In genomic region chr5:159725475-159725874, GRCh38 we compare ENCODE assay signal across 1 cellular context.
TF ChIP-seq lines count a peak whose summit lies in the region.

No MANE protein-coding gene starts in this region.

TF ChIP-seq in HepG2, 621 proteins besides CTCF, POLR2A, EP300 and RAD21 (continued from another document):
- no peak for TF ChIP-seq RERE (CRISPR knock-in tag; IDR thresholded peaks at IDR 0.05; ENCODE audit: low read depth)
TF ChIP-seq in HepG2: peak in this region for 2.
